ENCODE assay signal across 32 cellular contexts in genomic region chr20:6041808-6042265, GRCh38. TPM values are rescaled to one million over a fixed set of nuclear protein-coding genes. Genes with fewer than 3 reads are reported as not detected.
"Had no signal": no experiment of that assay in that cellular context is flagged by ENCODE, and none has a peak within 500 bp of the region (broad histone marks: within the 10 kb centered on the region; RNA-seq: fewer than 3 reads in every experiment).

No MANE protein-coding gene starts in this region.

- H3K27me3 Mint-ChIP-seq: activated B cell treated with CpG ODN at 0.5 μM for 24 hours; activated CD8-positive, alpha-beta memory T cell treated with anti-CD3 and anti-CD28 coated beads, Interleukin-2, amount 10 ng/mL, durations not matched to agents 7 days and 5 days; brain; natural killer cell treated with Interleukin-12 subunit alpha and Interleukin-12 subunit beta and Interleukin-15 and Interleukin-18, amount 100 ng/mL, for 72 hours; T-helper 17 cell had no signal

- H3K27ac Mint-ChIP-seq: activated B cell treated with CpG ODN at 0.5 μM for 24 hours; activated CD8-positive, alpha-beta memory T cell treated with anti-CD3 and anti-CD28 coated beads, Interleukin-2, amount 10 ng/mL, durations not matched to agents 7 days and 5 days; activated CD8-positive, alpha-beta T cell treated with anti-CD3 and anti-CD28 coated beads, Interleukin-2, amount 10 ng/mL, durations not matched to agents 7 days and 5 days; activated naive CD4-positive, alpha-beta T cell treated with anti-CD3 and anti-CD28 coated beads, Interleukin-2, amount 50 U/mL, for 72 hours; activated T-cell treated with anti-CD3 and anti-CD28 coated beads, Interleukin-2, amount 50 U/mL, for 72 hours; brain; natural killer cell treated with Interleukin-12 subunit alpha and Interleukin-12 subunit beta and Interleukin-15 and Interleukin-18, amount 100 ng/mL, for 72 hours; stimulated activated effector memory CD8-positive, alpha-beta T cell treated with anti-CD3 and anti-CD28 coated beads, Interleukin-12 subunit alpha, Interleukin-12 subunit beta, amount 100 ng/mL, for 72 hours; T-helper 17 cell had no signal

- ATAC-seq: activated CD8-positive, alpha-beta memory T cell treated with anti-CD3 and anti-CD28 coated beads, Interleukin-2, amount 10 ng/mL, durations not matched to agents 7 days and 5 days; activated CD8-positive, alpha-beta T cell treated with anti-CD3 and anti-CD28 coated beads, Interleukin-2, amount 10 ng/mL, durations not matched to agents 7 days and 5 days; activated naive CD4-positive, alpha-beta T cell treated with anti-CD3 and anti-CD28 coated beads, Interleukin-2, amount 50 U/mL, for 72 hours; activated T-cell treated with anti-CD3 and anti-CD28 coated beads, Interleukin-2, amount 50 U/mL, for 72 hours; foreskin keratinocyte; mucosa of descending colon; stimulated activated effector memory CD8-positive, alpha-beta T cell treated with anti-CD3 and anti-CD28 coated beads, Interleukin-12 subunit alpha, Interleukin-12 subunit beta, amount 100 ng/mL, for 72 hours; T-helper 17 cell had no signal

- H3K4me3 Mint-ChIP-seq: activated B cell treated with CpG ODN at 0.5 μM for 24 hours; activated CD8-positive, alpha-beta memory T cell treated with anti-CD3 and anti-CD28 coated beads, Interleukin-2, amount 10 ng/mL, durations not matched to agents 7 days and 5 days; activated CD8-positive, alpha-beta T cell treated with anti-CD3 and anti-CD28 coated beads, Interleukin-2, amount 10 ng/mL, durations not matched to agents 7 days and 5 days; activated T-cell treated with anti-CD3 and anti-CD28 coated beads, Interleukin-2, amount 50 U/mL, for 72 hours; brain; natural killer cell treated with Interleukin-12 subunit alpha and Interleukin-12 subunit beta and Interleukin-15 and Interleukin-18, amount 100 ng/mL, for 72 hours; stimulated activated effector memory CD8-positive, alpha-beta T cell treated with anti-CD3 and anti-CD28 coated beads, Interleukin-12 subunit alpha, Interleukin-12 subunit beta, amount 100 ng/mL, for 72 hours; T-helper 17 cell had no signal

- H3K27ac ChIP-seq: adrenal gland, ascending aorta, foreskin keratinocyte, heart right ventricle, left ventricle myocardium inferior, sigmoid colon, stomach, thyroid gland had no signal

- H3K4me1 Mint-ChIP-seq: activated B cell treated with CpG ODN at 0.5 μM for 24 hours; activated CD8-positive, alpha-beta memory T cell treated with anti-CD3 and anti-CD28 coated beads, Interleukin-2, amount 10 ng/mL, durations not matched to agents 7 days and 5 days; stimulated activated effector memory CD8-positive, alpha-beta T cell treated with anti-CD3 and anti-CD28 coated beads, Interleukin-12 subunit alpha, Interleukin-12 subunit beta, amount 100 ng/mL, for 72 hours; T-helper 17 cell had no signal

- H3K4me1 ChIP-seq: adrenal gland, ascending aorta, foreskin keratinocyte, sigmoid colon, thyroid gland had no signal

- DNase-seq: activated B cell treated with CpG ODN at 0.5 μM for 24 hours; activated CD4-positive, alpha-beta T cell treated with anti-CD3 and anti-CD28 coated beads, Interleukin-2, amount 50 U/mL, for 1 hour; activated CD8-positive, alpha-beta memory T cell treated with anti-CD3 and anti-CD28 coated beads, Interleukin-2, amount 10 ng/mL, durations not matched to agents 7 days and 5 days; activated CD8-positive, alpha-beta T cell treated with anti-CD3 and anti-CD28 coated beads, Interleukin-2, amount 10 ng/mL, durations not matched to agents 7 days and 5 days; activated naive CD4-positive, alpha-beta T cell; activated T-cell treated with anti-CD3 and anti-CD28 coated beads, Interleukin-2, amount 50 U/mL, for 72 hours; adrenal gland; caudate nucleus; cortex of kidney; foreskin keratinocyte; heart right ventricle; kidney glomerular epithelial cell; left ventricle myocardium inferior; mucosa of descending colon; sigmoid colon; small intestine; stimulated activated CD4-positive, alpha-beta T cell treated with anti-CD3 and anti-CD28 coated beads, Interleukin-4, amount 100 ng/mL, for 24 hours; stomach; T-helper 17 cell; T1000; thyroid gland had no signal

- H3K9me3 Mint-ChIP-seq: activated B cell treated with CpG ODN at 0.5 μM for 24 hours; activated naive CD4-positive, alpha-beta T cell treated with anti-CD3 and anti-CD28 coated beads, Interleukin-2, amount 50 U/mL, for 72 hours; activated T-cell treated with anti-CD3 and anti-CD28 coated beads, Interleukin-2, amount 50 U/mL, for 72 hours; natural killer cell treated with Interleukin-12 subunit alpha and Interleukin-12 subunit beta and Interleukin-15 and Interleukin-18, amount 100 ng/mL, for 72 hours; stimulated activated effector memory CD8-positive, alpha-beta T cell treated with anti-CD3 and anti-CD28 coated beads, Interleukin-12 subunit alpha, Interleukin-12 subunit beta, amount 100 ng/mL, for 72 hours had no signal

- H3K4me3 ChIP-seq: adrenal gland, ascending aorta, heart right ventricle, left ventricle myocardium inferior, mucosa of descending colon, sigmoid colon, stomach, thyroid gland had no signal

- H3K27me3 ChIP-seq: adrenal gland, ascending aorta, foreskin keratinocyte, heart right ventricle, sigmoid colon, stomach, thyroid gland had no signal

- FAIRE-seq: endothelial cell of umbilical vein, small intestine had no signal

- H3K9me3 ChIP-seq: adrenal gland, ascending aorta, heart right ventricle, left ventricle myocardium inferior, mucosa of descending colon, sigmoid colon, stomach, thyroid gland had no signal

RNA-seq across cellular contexts. Expression of gene LRRN4, which starts 12.0 kb away (rescaled TPM):
- total RNA-seq: activated B cell treated with CpG ODN at 0.5 μM for 24 hours; activated CD8-positive, alpha-beta memory T cell treated with anti-CD3 and anti-CD28 coated beads, Interleukin-2, amount 10 ng/mL, durations not matched to agents 7 days and 5 days; activated CD8-positive, alpha-beta T cell treated with anti-CD3 and anti-CD28 coated beads, Interleukin-2, amount 10 ng/mL, durations not matched to agents 7 days and 5 days; activated naive CD4-positive, alpha-beta T cell treated with anti-CD3 and anti-CD28 coated beads, Interleukin-2, amount 50 U/mL, for 72 hours; activated T-cell treated with anti-CD3 and anti-CD28 coated beads, Interleukin-2, amount 50 U/mL, for 72 hours; ascending aorta; chondrocyte; endothelial cell of umbilical vein; lung microvascular endothelial cell; mucosa of descending colon; myocyte; natural killer cell treated with Interleukin-12 subunit alpha and Interleukin-12 subunit beta and Interleukin-15 and Interleukin-18, amount 100 ng/mL, for 72 hours; osteocyte; T-helper 17 cell; thyroid gland; ureter had no signal
- polyA plus RNA-seq: endothelial cell of umbilical vein, heart right ventricle had no signal
